Comparison of ENCODE assay signal across 8 cellular contexts in genomic region chr10:5813091-5813340, GRCh38. TPM values are rescaled to one million over a fixed set of nuclear protein-coding genes. Genes with fewer than 3 reads are reported as not detected.
A peak's percentile ranks its signal among the peaks of the same experiment; 100 is the strongest.
DNase-seq lines count a peak whose midpoint lies in the region; ATAC-seq and TF ChIP-seq lines count a peak whose summit lies in the region.

No MANE protein-coding gene starts in this region.

- DNase-seq in Caco-2 (no peak), nephron progenitor cell (no peak), NK-92 (lab: John Stamatoyannopoulos, UW; ENCODE audit: unreplicated experiment) (no peak), G401 (ENCODE audit: low spot score) (no peak), OCI-M1 (lab: John Stamatoyannopoulos, UW) (no peak)
- DNase-seq in effector memory CD8-positive, alpha-beta T cell: no peak

- H3K36me3 Mint-ChIP-seq in Caco-2 (ENCODE audit: insufficient read depth, unreplicated experiment) (peaks cover 65% of the 10 kb centered on the region), nephron progenitor cell (ENCODE audit: low read depth) (peaks cover 18% of the 10 kb centered on the region)
- peaks cover 17% of the 10 kb centered on the region for H3K36me3 Mint-ChIP-seq in effector memory CD8-positive, alpha-beta T cell (ENCODE audit: insufficient read depth)

- H3K27ac Mint-ChIP-seq in Caco-2 (ENCODE audit: unreplicated experiment) (peak overlapping the region; percentile 87), nephron progenitor cell (peak overlapping the region; percentile 96)
- peak overlapping the region; percentile 69 to 92 for H3K27ac Mint-ChIP-seq in effector memory CD8-positive, alpha-beta T cell

- BruUV-seq in Caco-2 (replicated peaks; lab: Mats Ljungman, UMichigan): no TSS peak

- H4K20me1 ChIP-seq in Loucy (ENCODE audit: insufficient read depth, low read length, poor library complexity, severe bottlenecking): peaks cover 47% of the 10 kb centered on the region

- no peak for TF ChIP-seq CTCF in Caco-2 (IDR thresholded peaks at IDR 0.05; ENCODE audit: insufficient read depth in 1 of 2, low read depth in 1 of 2, low read length in 1 of 2, severe bottlenecking in 1 of 2, unreplicated experiment in 1 of 2)
- TF ChIP-seq CTCF in Loucy (conservative IDR thresholded peaks at IDR 0.05; ENCODE audit: low read length): no peak
- no peak for TF ChIP-seq CTCF in nephron progenitor cell (IDR thresholded peaks at IDR 0.05)

- H3K27me3 ChIP-seq in Caco-2 (replicated peaks; ENCODE audit: control insufficient read depth, insufficient read depth, low read length) (no peaks in the 10 kb centered on the region), Loucy (ENCODE audit: insufficient read depth, low read length, poor library complexity, severe bottlenecking) (no peaks in the 10 kb centered on the region)

- POLR2A ChIA-PET in Caco-2 (lab: Charles Lee): interaction anchor here (0.6 to 3.2 kb wide), 13 partner anchors 8 to 741 kb away, joined by 3 to 109 read pairs (median 4); partner anchors contain the start of genes ANKRD16, FBH1 and TASOR2

- H3K4me2 ChIP-seq in Loucy (ENCODE audit: low read depth, low read length, poor library complexity, severe bottlenecking): peak overlapping the region; percentile 86

- peak overlapping the region; percentile 71 for H2AFZ ChIP-seq in Loucy (ENCODE audit: low read length)

- in situ Hi-C loops in G401 (cut with HindIII; ENCODE audit: low sequenced_read_pairs): no loop called here

- H3K4me1 Mint-ChIP-seq in Caco-2 (ENCODE audit: low read depth, unreplicated experiment): peaks cover 28% of the 10 kb centered on the region
- peaks cover 33 to 52% of the 10 kb centered on the region in 2 donors for H3K4me1 Mint-ChIP-seq in effector memory CD8-positive, alpha-beta T cell (ENCODE audit: low read depth in 2 of 2)
- peaks cover 47% of the 10 kb centered on the region for H3K4me1 Mint-ChIP-seq in nephron progenitor cell

- H3K36me3 ChIP-seq in Caco-2 (ENCODE audit: control insufficient read depth, insufficient read depth, low read length) (no peaks in the 10 kb centered on the region), Loucy (ENCODE audit: insufficient read depth, low read length) (no peaks in the 10 kb centered on the region)

- peak overlapping the region; percentile 92 for H3K9ac ChIP-seq in Loucy (ENCODE audit: low read depth, low read length, poor library complexity, severe bottlenecking)

- H3K9me3 ChIP-seq in Caco-2: no peaks in the 10 kb centered on the region
- no peaks in the 10 kb centered on the region for H3K9me3 ChIP-seq in Loucy (ENCODE audit: insufficient read depth, low read depth, low read length)

- H3K27me3 Mint-ChIP-seq in Caco-2 (ENCODE audit: insufficient read depth, unreplicated experiment) (no peaks in the 10 kb centered on the region), nephron progenitor cell (ENCODE audit: low read depth, poor library complexity) (peaks cover 3% of the 10 kb centered on the region)
- no peaks in the 10 kb centered on the region for H3K27me3 Mint-ChIP-seq in effector memory CD8-positive, alpha-beta T cell

- H3K4me1 ChIP-seq in Caco-2 (peaks cover 35% of the 10 kb centered on the region), Loucy (ENCODE audit: insufficient read depth, low read length, poor library complexity, severe bottlenecking) (peaks cover 45% of the 10 kb centered on the region)

- ATAC-seq in GM21825 (IDR thresholded peaks at IDR 0.05; ENCODE audit: unreplicated experiment): peak; percentile 21
- peak; percentile 21 for ATAC-seq in effector memory CD8-positive, alpha-beta T cell (replicated peaks)

- peak overlapping the region; percentile 90 for H3K4me3 ChIP-seq in Caco-2 (ENCODE audit: low read depth, low read length)
- peak overlapping the region; percentile 78 for H3K4me3 ChIP-seq in Loucy (ENCODE audit: low read length, poor library complexity, severe bottlenecking)

- CTCF ChIA-PET in Caco-2 (lab: Charles Lee): interaction anchor here (0.7 to 1.6 kb wide), 3 partner anchors 61 to 76 kb away, joined by 6 to 14 read pairs (median 9); partner anchors contain the start of genes ANKRD16 and FBH1

- H3K79me2 ChIP-seq in Loucy (ENCODE audit: insufficient read depth, low read length): peaks cover 69% of the 10 kb centered on the region

- no peaks in the 10 kb centered on the region for H3K9me3 Mint-ChIP-seq in Caco-2 (ENCODE audit: unreplicated experiment)
- H3K9me3 Mint-ChIP-seq in effector memory CD8-positive, alpha-beta T cell: no peaks in the 10 kb centered on the region
- no peaks in the 10 kb centered on the region for H3K9me3 Mint-ChIP-seq in nephron progenitor cell

- H3K4me3 Mint-ChIP-seq in Caco-2 (ENCODE audit: unreplicated experiment) (peak overlapping the region; percentile 91), nephron progenitor cell (peak overlapping the region; percentile 97)
- H3K4me3 Mint-ChIP-seq in effector memory CD8-positive, alpha-beta T cell: peak overlapping the region; percentile 88 to 92

- H3K9me2 ChIP-seq in Loucy (replicated peaks; ENCODE audit: low read depth, low read length): no peaks in the 10 kb centered on the region

- H3F3A ChIP-seq in Loucy (ENCODE audit: low read depth): no peaks in the 10 kb centered on the region

- intact Hi-C loops in Caco-2 (cut with micrococcal nuclease; ENCODE audit: unreplicated experiment): loop anchor here (1.0 to 2.0 kb wide), 3 partner anchors 60 to 128 kb away; partner anchors contain the start of genes ANKRD16 and TASOR2

RNA-seq across cellular contexts. Expression of gene GDI2, which starts 0.2 kb away (rescaled TPM):
- 436 and 446 TPM in 2 replicates for total RNA-seq in Caco-2 (2022)
- total RNA-seq in G401 (2014; rRNA removed; shearing (Covaris generic)): 473 and 615 TPM in 2 replicates
